In the genomic region with DNA sequence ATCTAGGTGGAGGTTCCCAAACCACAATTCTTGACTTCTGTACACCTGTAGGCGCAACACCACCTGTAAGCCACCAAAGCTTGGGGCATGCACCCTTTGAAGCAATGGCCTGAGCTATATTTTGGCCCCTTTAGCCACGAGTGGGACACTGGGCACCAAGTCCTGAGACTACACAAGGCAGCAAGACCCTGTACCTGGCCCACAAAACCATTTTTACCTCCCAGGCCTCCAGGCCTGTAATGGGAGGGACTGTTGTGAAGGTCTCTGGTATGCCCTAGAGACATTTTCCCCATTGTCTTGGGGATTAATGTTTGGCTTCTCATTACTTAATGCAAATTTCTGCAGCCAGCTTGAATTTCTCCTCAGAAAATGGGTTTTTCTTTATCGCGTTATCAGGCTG, we compare ENCODE assay signal across 22 cellular contexts. TPM values are rescaled to one million over a fixed set of nuclear protein-coding genes. Genes with fewer than 3 reads are reported as not detected.
A peak's percentile ranks its signal among the peaks of the same experiment; 100 is the strongest.
DNase-seq lines count a peak whose midpoint lies in the region; ATAC-seq, FAIRE-seq and TF ChIP-seq lines count a peak whose summit lies in the region.
"Had no signal": no experiment of that assay in that cellular context is flagged by ENCODE, and none has a peak within 500 bp of the region (broad histone marks: within the 10 kb centered on the region; RNA-seq: fewer than 3 reads in every experiment).

No MANE protein-coding gene starts in this region.

- H3K36me3 Mint-ChIP-seq in endothelial cell (ENCODE audit: low read depth, unreplicated experiment) = peaks cover 57% of the 10 kb centered on the region

- peaks cover 14% of the 10 kb centered on the region for H3K4me1 ChIP-seq in A549
- H3K4me1 ChIP-seq in HEK293 (ENCODE audit: control insufficient read depth, insufficient read depth, low read length) = no peaks in the 10 kb centered on the region
- H3K4me1 ChIP-seq in spleen = peaks cover 0 to 15% (median 2%) of the 10 kb centered on the region in 6 donors
- H3K4me1 ChIP-seq: BE2C, Caco-2 had no signal

- H3K4me1 Mint-ChIP-seq in endothelial cell (ENCODE audit: unreplicated experiment) = peaks cover 12% of the 10 kb centered on the region

- no peak for TF ChIP-seq CTCF in A549 (IDR thresholded peaks at IDR 0.05)
- TF ChIP-seq CTCF in HEK293 (tag by site-specific recombination; IDR thresholded peaks at IDR 0.05) = no peak
- no peak for TF ChIP-seq CTCF in endothelial cell (IDR thresholded peaks at IDR 0.05; ENCODE audit: unreplicated experiment)
- TF ChIP-seq CTCF in spleen (IDR thresholded peaks at IDR 0.05 in 8 of 11, conservative IDR thresholded peaks at IDR 0.05 in 3 of 11) = no peak
- no peak for TF ChIP-seq CTCF in GM10248 (IDR thresholded peaks at IDR 0.05; ENCODE audit: control extremely low read depth, extremely low read depth, low read depth, missing control alignments)

- H3K36me3 ChIP-seq in HEK293 (ENCODE audit: control insufficient read depth in 2 of 2, insufficient read depth in 1 of 2, low read length in 2 of 2) = peaks cover 43 to 63% of the 10 kb centered on the region in 2 experiments
- H3K36me3 ChIP-seq in spleen = peaks cover 0 to 100% (median 65%) of the 10 kb centered on the region in 6 donors

- FAIRE-seq in A549 (lab: Jason Lieb, UNC) = no peak
- FAIRE-seq: D721Med, G401.6, GM12878, GM12892, GM18507 had no signal

- H3K27me3 ChIP-seq in spleen (replicated peaks in 1 of 7) = no peaks in the 10 kb centered on the region
- H3K27me3 ChIP-seq: BE2C; BLaER1 treated with 17β-estradiol and CSF1 and Interleukin-3, amounts not matched to agents 10 nM and 100 nM had no signal

- H3K4me3 Mint-ChIP-seq in endothelial cell (ENCODE audit: unreplicated experiment) = peak overlapping the region; percentile 76
- H3K4me3 Mint-ChIP-seq: CD4-positive, alpha-beta T cell; CD8-positive, alpha-beta T cell had no signal

- no peak for TF ChIP-seq RAD21 in A549 (conservative IDR thresholded peaks at IDR 0.05 in 1 of 2, IDR thresholded peaks at IDR 0.05 in 1 of 2)

- ATAC-seq in A549 (no peak), HG03095 (IDR thresholded peaks at IDR 0.05; ENCODE audit: unreplicated experiment) (no peak)
- ATAC-seq: CD8-positive, alpha-beta T cell; GM12878 had no signal

- POLR2A ChIA-PET in A549 (lab: Yijun Ruan, JAX) (no interaction called here), HEK293 (lab: Yijun Ruan, JAX) (no interaction called here), GM10248 (lab: Yijun Ruan, JAX) (no interaction called here)

- no peak overlapping the region for H3K4me2 ChIP-seq in A549
- H3K4me2 ChIP-seq: BLaER1 treated with 17β-estradiol and CSF1 and Interleukin-3, amounts not matched to agents 10 nM and 100 nM had no signal

- H3K27me3 Mint-ChIP-seq in endothelial cell (ENCODE audit: unreplicated experiment) = no peaks in the 10 kb centered on the region
- H3K27me3 Mint-ChIP-seq: CD4-positive, alpha-beta T cell had no signal

- no peak for TF ChIP-seq EP300 in A549 (IDR thresholded peaks at IDR 0.05)

- H3K4me3 ChIP-seq in A549 (no peak overlapping the region), HEK293 (ENCODE audit: low read depth, low read length) (no peak overlapping the region), spleen (no peak overlapping the region)
- H3K4me3 ChIP-seq: GM12878 had no signal

- H3K9me3 Mint-ChIP-seq in endothelial cell (ENCODE audit: unreplicated experiment) = peaks cover 11% of the 10 kb centered on the region

- no peak overlapping the region for H3K27ac ChIP-seq in A549
- H3K27ac ChIP-seq in HEK293 (ENCODE audit: extremely low read depth, low read depth, low read length) = no peak overlapping the region
- no peak overlapping the region for H3K27ac ChIP-seq in spleen
- H3K27ac ChIP-seq: 22Rv1; BLaER1 treated with 17β-estradiol and CSF1 and Interleukin-3, amounts not matched to agents 10 nM and 100 nM; C4-2B had no signal

- DNase-seq in A549 (ENCODE audit: low read depth in 1 of 2, low spot score in 1 of 2) (no peak), endothelial cell (ENCODE audit: low spot score) (no peak), spleen (no peak), GM10248 (ENCODE audit: extremely low spot score) (no peak)
- DNase-seq: ACHN; BE2C; Caco-2; Calu3; CD4-positive, alpha-beta T cell; CD8-positive, alpha-beta T cell; DMS79 treated with DMSO at 0.1 percent for 48 hours; GF-D8 had no signal

- no peak overlapping the region for H3K27ac Mint-ChIP-seq in endothelial cell (ENCODE audit: unreplicated experiment)
- H3K27ac Mint-ChIP-seq: CD4-positive, alpha-beta T cell; CD8-positive, alpha-beta T cell had no signal

- no peak for TF ChIP-seq POLR2A in A549 (IDR thresholded peaks at IDR 0.05; ENCODE audit: low read length)
- TF ChIP-seq POLR2A in spleen (IDR thresholded peaks at IDR 0.05) = no peak

- intact Hi-C loops in spleen (cut with DNase I; ENCODE audit: low total_unique reads) = no loop called here

- CTCF ChIA-PET in A549 (lab: Yijun Ruan, JAX) (interaction anchor here (1.5 kb wide), 1 partner anchor 18 kb away, joined by 5 read pairs; no protein-coding TSS in a partner anchor), HEK293 (lab: Yijun Ruan, JAX) (interaction anchor here (1.0 kb wide), 1 partner anchor 18 kb away, joined by 3 read pairs; no protein-coding TSS in a partner anchor), GM10248 (lab: Yijun Ruan, JAX) (no interaction called here)

- H3K9me3 ChIP-seq in A549 (peaks cover 15% of the 10 kb centered on the region), HEK293 (ENCODE audit: control insufficient read depth, insufficient read depth, low read depth, low read length) (no peaks in the 10 kb centered on the region; the same call in 1 of the 2 replicates), spleen (peaks cover 0 to 45% (median 36%) of the 10 kb centered on the region in 8 donors)
- H3K9me3 ChIP-seq: BE2C had no signal

- 90% methylated on average over 4 of the region's 4 CpGs for WGBS in A549 (ENCODE audit: missing lambda C conversion rate)
- 90 to 97% (median 94%) methylated on average over 4 of the region's 4 CpGs for WGBS in spleen, 5 donors

TF ChIP-seq in A549, 52 proteins besides CTCF, POLR2A, EP300 and RAD21 (continues in another document):
- no peak for TF ChIP-seq EHF (CRISPR knock-in tag; IDR thresholded peaks at IDR 0.05)
- TF ChIP-seq CBX8 (IDR thresholded peaks at IDR 0.05) = no peak
- TF ChIP-seq ELK1 (IDR thresholded peaks at IDR 0.05; ENCODE audit: low read depth, low read length) = no peak
- TF ChIP-seq MYC (IDR thresholded peaks at IDR 0.05; ENCODE audit: borderline replicate concordance, low read length) = no peak
- no peak for TF ChIP-seq MAX (IDR thresholded peaks at IDR 0.05)

TF ChIP-seq in HEK293, 187 proteins besides CTCF, POLR2A, EP300 and RAD21:
- TF ChIP-seq SETDB1 (IDR thresholded peaks at IDR 0.05; ENCODE audit: insufficient read length, low read length) = peak; percentile 64
- peak; percentile 95 for TF ChIP-seq ZNF585B (tag by site-specific recombination; IDR thresholded peaks at IDR 0.05)
- no peak for TF ChIP-seq GLI2 (tag by site-specific recombination; IDR thresholded peaks at IDR 0.05; ENCODE audit: borderline replicate concordance, low read depth)

RNA-seq across cellular contexts. Expression of gene FAM151B, which starts 24.6 kb away (rescaled TPM):
- 2.9 and 3.2 TPM in 2 replicates for polyA plus RNA-seq in A549 (2011; rRNA removed)
- polyA plus RNA-seq in A549 (2012; cell fraction: cytosol; rRNA removed) = 0.83 and 1.2 TPM in 2 replicates
- polyA plus RNA-seq in A549 (2012; cell fraction: nucleus; rRNA removed) = 0.46 and 0.75 TPM in 2 replicates
- polyA plus RNA-seq in A549 (2017; fragmentation: RNase III; extraction: RNeasy Plus Mini Kit Qiagen cat#74134 plus additional on column Dnase treatment) = 2.2 to 2.3 TPM (median 2.2 TPM) in 3 replicates
- polyA minus RNA-seq in A549 (2011; rRNA and poly(A)+ RNA removed) = 2.3 and 4.0 TPM in 2 replicates
- 2.1 TPM for total RNA-seq in endothelial cell (ENCODE audit: unreplicated experiment)
- total RNA-seq in spleen = 1 to 10 TPM; 2.0 to 6.6 (median 3.5) TPM
- polyA plus RNA-seq in spleen = under 1 TPM; 0.35 to 0.70 (median 0.44) TPM

RNA-seq across cellular contexts. Expression of gene ZFYVE16, which starts 55.4 kb away (rescaled TPM):
- polyA plus RNA-seq in A549 (2011; rRNA removed) (25.8 and 26.2 TPM in 2 replicates), A549 (2017; fragmentation: RNase III; extraction: RNeasy Plus Mini Kit Qiagen cat#74134 plus additional on column Dnase treatment) (16.4 to 19.2 TPM (median 18.8 TPM) in 3 replicates), spleen (10 to 100 TPM in 1 of 3 donors, 1 to 10 TPM in 2; 8.5 to 12.2 (median 9.5) TPM)
- polyA plus RNA-seq in A549 (2012; cell fraction: cytosol; rRNA removed) = 2.9 and 3.4 TPM in 2 replicates
- polyA plus RNA-seq in A549 (2012; cell fraction: nucleus; rRNA removed) = 4.1 and 7.7 TPM in 2 replicates
- polyA minus RNA-seq in A549 (2011; rRNA and poly(A)+ RNA removed) = 12.7 and 12.8 TPM in 2 replicates
- total RNA-seq in endothelial cell (ENCODE audit: unreplicated experiment) (80.5 TPM), spleen (10 to 100 TPM; 41.3 to 67.8 (median 55.8) TPM)
